ENCODE assay signal across 8 cellular contexts in genomic region chr14:74608959-74609611, GRCh38. TPM values are rescaled to one million over a fixed set of nuclear protein-coding genes. Genes with fewer than 3 reads are reported as not detected.
A peak's percentile ranks its signal among the peaks of the same experiment; 100 is the strongest.
DNase-seq lines count a peak whose midpoint lies in the region; ATAC-seq, FAIRE-seq and TF ChIP-seq lines count a peak whose summit lies in the region.

No MANE protein-coding gene starts in this region.

- H3K36me3 ChIP-seq in A673 (ENCODE audit: insufficient read depth, low read length, poor library complexity, severe bottlenecking) (no peaks in the 10 kb centered on the region), small intestine (ENCODE audit: control insufficient read depth in 2 of 2, insufficient read depth in 2 of 2, low read length in 2 of 2) (no peaks in the 10 kb centered on the region)

- WGBS in small intestine, 3 donors: 4 to 38% (median 5%) methylated on average over 4 of the region's 4 CpGs

- H3K27ac ChIP-seq in A673 (ENCODE audit: low read depth, low read length, poor library complexity, severe bottlenecking) (no peak overlapping the region), small intestine (ENCODE audit: low read depth in 1 of 2, low read length in 1 of 2) (no peak overlapping the region)

- H3K4me1 ChIP-seq in A673 (ENCODE audit: insufficient read depth, low read length, poor library complexity, severe bottlenecking) (peaks cover 8% of the 10 kb centered on the region), small intestine (ENCODE audit: control insufficient read depth in 2 of 2, insufficient read depth in 1 of 2, low read depth in 1 of 2, low read length in 1 of 2) (no peaks in the 10 kb centered on the region)

- TF ChIP-seq CTCF in A673 (conservative IDR thresholded peaks at IDR 0.05; ENCODE audit: low read depth, low read length) (peak; percentile 96), astrocyte of the spinal cord (IDR thresholded peaks at IDR 0.05; ENCODE audit: low read depth, low read length) (peak; percentile 98)

- H3K4me3 ChIP-seq in A673 (ENCODE audit: low read depth, low read length, poor library complexity, severe bottlenecking) (no peak overlapping the region), astrocyte of the spinal cord (ENCODE audit: low read depth, low read length) (peak overlapping the region; percentile 74), small intestine (ENCODE audit: low read depth in 1 of 2, low read length in 2 of 2) (no peak overlapping the region)

- BruUV-seq in A673 (replicated peaks; lab: Mats Ljungman, UMichigan): no TSS peak

- FAIRE-seq in GM19239 (lab: Jason Lieb, UNC): peak; percentile 98
- FAIRE-seq in TTC549 (lab: Jason Lieb, UNC): peak; percentile 73
- FAIRE-seq in small intestine (lab: Jason Lieb, UNC): no peak

- POLR2A ChIA-PET in A673 (lab: Charles Lee; ENCODE audit: low non-redundant PET): no interaction called here

- no peaks in the 10 kb centered on the region for H3K9me3 ChIP-seq in A673 (ENCODE audit: low read depth, low read length, poor library complexity, severe bottlenecking)
- no peaks in the 10 kb centered on the region for H3K9me3 ChIP-seq in small intestine (ENCODE audit: control insufficient read depth, low read depth)

- in situ Hi-C loops in astrocyte of the spinal cord (cut with HindIII; ENCODE audit: low sequenced_read_pairs): no loop called here

- DNase-seq in A673 (ENCODE audit: low spot score) (peak; percentile 85), GM19239 (ENCODE audit: insufficient read length, low spot score) (peak; percentile 77), NCI-H2081 treated with DMSO at 0.1 percent for 48 hours (lab: John Stamatoyannopoulos, UW) (peak; percentile 61), astrocyte of the spinal cord (ENCODE audit: low read depth, low spot score) (peak; percentile 87), hypothalamus (lab: John Stamatoyannopoulos, UW) (peak in 48 of 51 donors; percentile 3 to 90 (median 50)), small intestine (peak; percentile 76)

- H3K27me3 ChIP-seq in A673 (replicated peaks; ENCODE audit: insufficient read depth, low read depth, low read length, poor library complexity) (peaks cover 27% of the 10 kb centered on the region), small intestine (ENCODE audit: control insufficient read depth in 2 of 2, insufficient read depth in 2 of 2, low read length in 2 of 2) (peaks cover 8% of the 10 kb centered on the region in 2 donors)

- intact Hi-C loops in A673 (cut with micrococcal nuclease; ENCODE audit: unreplicated experiment): loop anchor here (10.0 kb wide), 2 partner anchors 236 to 486 kb away; no protein-coding TSS in a partner anchor

- ATAC-seq in GM21423 (IDR thresholded peaks at IDR 0.05; ENCODE audit: unreplicated experiment): no peak

- CTCF ChIA-PET in A673 (lab: Charles Lee): interaction anchor here (0.6 to 2.1 kb wide), 11 partner anchors 9 to 1486 kb away, joined by 3 to 9 read pairs (median 3); no protein-coding TSS in a partner anchor

RNA-seq across cellular contexts. Expression of gene LTBP2, which starts 3.0 kb away (rescaled TPM):
- total RNA-seq in A673 (2021): 0.26 and 0.57 TPM in 2 replicates
- polyA plus RNA-seq in small intestine: 1 to 10 TPM in 1 of 3 donors, under 1 TPM in 2; 0.22 to 1.8 (median 0.54) TPM
